In genomic region chr19:17950310-17951150, GRCh38 we compare ENCODE assay signal across 8 cellular contexts. TPM values are rescaled to one million over a fixed set of nuclear protein-coding genes. Genes with fewer than 3 reads are reported as not detected.
DNase-seq lines count a peak whose midpoint lies in the region; ATAC-seq, FAIRE-seq and TF ChIP-seq lines count a peak whose summit lies in the region.
"Had no signal": no experiment of that assay in that cellular context is flagged by ENCODE, and none has a peak within 500 bp of the region (broad histone marks: within the 10 kb centered on the region; RNA-seq: fewer than 3 reads in every experiment).

No MANE protein-coding gene starts in this region.

- no peak for TF ChIP-seq POLR2A in GM12878 (IDR thresholded peaks at IDR 0.05; ENCODE audit: low read depth, low read length)

- in situ Hi-C loops in GM13977 (cut with MboI; ENCODE audit: low pct_unique_long_range_greater_than_20kb, low sequenced_read_pairs, unreplicated experiment), result no loop called here
- in situ Hi-C loops in GM12878 (cut with MboI), result no loop called here

- ATAC-seq in GM12878 (peak; percentile 9), GM19397 (IDR thresholded peaks at IDR 0.05; ENCODE audit: unreplicated experiment) (no peak)

- H3K27ac ChIP-seq in GM12878 (ENCODE audit: control insufficient read depth, insufficient read depth), result no peak overlapping the region
- H3K27ac ChIP-seq: epithelial cell of prostate had no signal

- TF ChIP-seq RAD21 in GM12878 (IDR thresholded peaks at IDR 0.05; ENCODE audit: insufficient read depth, low read depth, low read length), result no peak

- peaks cover 14% of the 10 kb centered on the region for H3K27me3 Mint-ChIP-seq in progenitor cell of endocrine pancreas

- no peaks in the 10 kb centered on the region for H4K20me1 ChIP-seq in GM12878 (ENCODE audit: control insufficient read depth, insufficient read depth)

- no TSS peak for BruUV-seq in GM12878 (replicated peaks; lab: Mats Ljungman, UMichigan)

- H2AFZ ChIP-seq in GM12878 (ENCODE audit: control insufficient read depth, low read depth, low read length), result peak overlapping the region; percentile 34

- H3K4me1 ChIP-seq in GM12878 (ENCODE audit: control insufficient read depth, insufficient read depth, low read length), result peaks cover 45% of the 10 kb centered on the region

- FAIRE-seq in GM12878 (lab: Jason Lieb, UNC), result no peak

- POLR2A ChIA-PET in GM12878 (lab: Charles Lee), result interaction anchor here (0.7 to 2.9 kb wide), 3 partner anchors 17 to 376 kb away, joined by 3 to 14 read pairs (median 5); partner anchors contain the start of gene CCDC124

- H3K4me3 ChIP-seq in GM12878, result peak overlapping the region; percentile 74

- H3K79me2 ChIP-seq in GM12878 (ENCODE audit: control insufficient read depth, insufficient read depth, low read length), result no peaks in the 10 kb centered on the region

- H3K9ac ChIP-seq in GM12878 (ENCODE audit: control insufficient read depth, insufficient read depth, low read length), result peak overlapping the region; percentile 38

- H3K36me3 Mint-ChIP-seq in progenitor cell of endocrine pancreas (ENCODE audit: insufficient read depth), result no peaks in the 10 kb centered on the region

- H3K4me2 ChIP-seq in GM12878 (ENCODE audit: control insufficient read depth, insufficient read depth), result peak overlapping the region; percentile 92

- no peak for TF ChIP-seq EP300 in GM12878 (IDR thresholded peaks at IDR 0.05; ENCODE audit: borderline replicate concordance in 1 of 2, control insufficient read depth in 1 of 2, low read depth in 2 of 2, low read length in 2 of 2)

- no peaks in the 10 kb centered on the region for H3K9me3 ChIP-seq in GM12878 (replicated peaks; ENCODE audit: control insufficient read depth, insufficient read depth, low read length)

- SMC1A ChIA-PET in GM12878 (lab: Charles Lee; ENCODE audit: uncharacterized antibody, unreplicated experiment), result no interaction called here

- H3K9me3 Mint-ChIP-seq in progenitor cell of endocrine pancreas (ENCODE audit: low read depth), result no peaks in the 10 kb centered on the region

- WGBS in GM12878 (ENCODE audit: insufficient coverage, insufficient replicate concordance, low lambda C conversion rate, missing lambda C conversion rate), result 4% methylated on average over 40 of the region's 48 CpGs

- H3K27me3 ChIP-seq in GM12878 (replicated peaks in 1 of 2; ENCODE audit: control insufficient read depth in 2 of 2, insufficient read depth in 2 of 2, low read length in 1 of 2), result peaks cover 10 to 11% of the 10 kb centered on the region in 2 experiments

- H3K4me1 Mint-ChIP-seq in progenitor cell of endocrine pancreas (ENCODE audit: low read depth), result peaks cover 26% of the 10 kb centered on the region

- RAD21 ChIA-PET in GM12878 (lab: Charles Lee; ENCODE audit: unreplicated experiment), result interaction anchor here (0.6 to 2.7 kb wide), 4 partner anchors 45 to 91 kb away, joined by 4 to 14 read pairs (median 5); partner anchors contain the start of gene RPL18A

- CTCF ChIA-PET in GM12878 (lab: Yijun Ruan, JAX), result interaction anchor here (0.6 to 1.3 kb wide), 6 partner anchors 12 to 785 kb away, joined by 3 to 4 read pairs (median 4); no protein-coding TSS in a partner anchor

- peak overlapping the region; percentile 95 for H3K27ac Mint-ChIP-seq in progenitor cell of endocrine pancreas

- intact Hi-C loops in GM12878 (cut with micrococcal nuclease; ENCODE audit: unreplicated experiment), result no loop called here

- H3K36me3 ChIP-seq in GM12878 (ENCODE audit: control insufficient read depth in 2 of 2, insufficient read depth in 2 of 2, low read length in 1 of 2), result no peaks in the 10 kb centered on the region

- TF ChIP-seq CTCF in GM13977 (IDR thresholded peaks at IDR 0.05; ENCODE audit: extremely low read depth, insufficient read depth, missing control alignments) (no peak), GM12878 (IDR thresholded peaks at IDR 0.05 in 2 of 3, conservative IDR thresholded peaks at IDR 0.05 in 1 of 3; ENCODE audit: control insufficient read depth in 2 of 3, extremely low read depth in 1 of 3, insufficient read depth in 1 of 3, low read depth in 3 of 3, low read length in 3 of 3) (no peak), progenitor cell of endocrine pancreas (IDR thresholded peaks at IDR 0.05; ENCODE audit: unreplicated experiment) (no peak)

- peak overlapping the region; percentile 79 for H3K4me3 Mint-ChIP-seq in progenitor cell of endocrine pancreas (ENCODE audit: low read depth)

- peak; percentile 65 for DNase-seq in GM13977 (ENCODE audit: low spot score)
- DNase-seq in NCI-H524 treated with DMSO at 0.1 percent for 48 hours (lab: John Stamatoyannopoulos, UW), result peak; percentile 21
- no peak for DNase-seq in GM12878 (ENCODE audit: low read depth, low spot score)
- peak; percentile 45 for DNase-seq in progenitor cell of endocrine pancreas (ENCODE audit: low spot score, unreplicated experiment)
- no peak for DNase-seq in HuH-7.5 (ENCODE audit: low spot score)
- no peak for DNase-seq in MV-4-11 (lab: John Stamatoyannopoulos, UW)

TF ChIP-seq in GM12878, 131 proteins besides CTCF, POLR2A, EP300 and RAD21 (continues in another document):
- 0 out of 2 replicates have a peak, but pooled peaks have one; percentile 33 for TF ChIP-seq MLLT1 (IDR thresholded peaks at IDR 0.05)

RNA-seq across cellular contexts. Expression of gene KCNN1, which starts 16.4 kb away (rescaled TPM):
- 12.0 and 14.7 TPM in 2 replicates for total RNA-seq in GM12878 (2013; cell fraction: nucleolus; rRNA removed)
- 0.40 and 0.60 TPM in 2 replicates for total RNA-seq in GM12878 (2014; rRNA removed)
- 0.09 and 0.14 TPM in 2 replicates for total RNA-seq in GM12878 (2014; rRNA removed; fragmentation: Illumina TruSeq; extraction: Trizol)
- 0.43 and 0.87 TPM in 2 replicates for total RNA-seq in GM12878 (2021)
- polyA plus RNA-seq in GM12878 (2011; ENCODE audit: low read depth), result 0.64 TPM
- 0.45 and 0.95 TPM in 2 replicates for polyA plus RNA-seq in GM12878 (2011; rRNA removed)
- polyA plus RNA-seq in GM12878 (2011; cell fraction: cytosol; rRNA removed), result 1.2 and 1.5 TPM in 2 replicates
- 1.9 and 2.6 TPM in 2 replicates for polyA plus RNA-seq in GM12878 (2011; cell fraction: nucleus; rRNA removed)
- 1.4 and 1.6 TPM in 2 replicates for polyA plus RNA-seq in GM12878 (2012)
- polyA plus RNA-seq in GM12878 (2014; fragmentation: Illumina TruSeq; extraction: Trizol), result 0.04 and 0.10 TPM in 2 replicates
- under 1 TPM in 1 of 2 experiments, not detected in 1; 0.02 TPM for polyA plus RNA-seq in GM12878 (2014; fragmentation: Nextera tagmentation; extraction: Ambion mirVana)
- polyA plus RNA-seq in GM12878 (2014; rRNA removed), result 0.13 and 0.31 TPM in 2 replicates
- polyA plus RNA-seq in GM12878 (2016; fragmentation: Nextera tagmentation; extraction: Ambion mirVana), result under 1 TPM; 0.16 TPM
- polyA minus RNA-seq in GM12878 (2011; rRNA and poly(A)+ RNA removed), result 1.5 and 2.3 TPM in 2 replicates
- 0.52 TPM in 1 of 2 replicates, not detected in the other for polyA minus RNA-seq in GM12878 (2011; cell fraction: cytosol; rRNA and poly(A)+ RNA removed)
- 0.85 and 1.1 TPM in 2 replicates for polyA minus RNA-seq in GM12878 (2011; cell fraction: nucleus; rRNA and poly(A)+ RNA removed)
- 19.6 and 20.3 TPM in 2 replicates for total RNA-seq in progenitor cell of endocrine pancreas

RNA-seq across cellular contexts. Expression of gene CCDC124, which starts 17.7 kb away (rescaled TPM):
- total RNA-seq in GM12878 (2013; cell fraction: nucleolus; rRNA removed), result 11.2 and 12.8 TPM in 2 replicates
- 50.9 and 70.5 TPM in 2 replicates for total RNA-seq in GM12878 (2014; rRNA removed)
- 13.3 and 14.4 TPM in 2 replicates for total RNA-seq in GM12878 (2014; rRNA removed; fragmentation: Illumina TruSeq; extraction: Trizol)
- 108 and 116 TPM in 2 replicates for total RNA-seq in GM12878 (2021)
- polyA plus RNA-seq in GM12878 (2011; ENCODE audit: low read depth), result 12.3 TPM
- polyA plus RNA-seq in GM12878 (2011; rRNA removed), result 11.9 and 33.1 TPM in 2 replicates
- polyA plus RNA-seq in GM12878 (2011; cell fraction: cytosol; rRNA removed), result 54.0 and 87.9 TPM in 2 replicates
- polyA plus RNA-seq in GM12878 (2011; cell fraction: nucleus; rRNA removed), result 33.7 and 51.4 TPM in 2 replicates
- polyA plus RNA-seq in GM12878 (2012), result 45.0 and 63.4 TPM in 2 replicates
- polyA plus RNA-seq in GM12878 (2014; fragmentation: Illumina TruSeq; extraction: Trizol), result 2.0 and 17.7 TPM in 2 replicates
- 10 to 100 TPM in 1 of 2 experiments, 1 to 10 TPM in 1; 3.7 to 16.1 TPM for polyA plus RNA-seq in GM12878 (2014; fragmentation: Nextera tagmentation; extraction: Ambion mirVana)
- 137 and 153 TPM in 2 replicates for polyA plus RNA-seq in GM12878 (2014; rRNA removed)
- polyA plus RNA-seq in GM12878 (2016; fragmentation: Nextera tagmentation; extraction: Ambion mirVana), result 100 to 1,000 TPM; 166 to 184 TPM
- polyA minus RNA-seq in GM12878 (2011; rRNA and poly(A)+ RNA removed), result 3.7 and 9.3 TPM in 2 replicates
- polyA minus RNA-seq in GM12878 (2011; cell fraction: cytosol; rRNA and poly(A)+ RNA removed), result 11.5 and 14.8 TPM in 2 replicates
- 5.1 and 14.2 TPM in 2 replicates for polyA minus RNA-seq in GM12878 (2011; cell fraction: nucleus; rRNA and poly(A)+ RNA removed)
- total RNA-seq in progenitor cell of endocrine pancreas, result 80.2 and 84.3 TPM in 2 replicates

RNA-seq across cellular contexts. Expression of gene ARRDC2, which starts 57.4 kb away (rescaled TPM):
- total RNA-seq in GM12878 (2013; cell fraction: nucleolus; rRNA removed), result 19.4 and 23.9 TPM in 2 replicates
- total RNA-seq in GM12878 (2014; rRNA removed) (6.8 and 8.8 TPM in 2 replicates), GM12878 (2014; rRNA removed; fragmentation: Illumina TruSeq; extraction: Trizol) (5.5 TPM in 2 replicates), GM12878 (2021) (9.3 and 10.1 TPM in 2 replicates), progenitor cell of endocrine pancreas (3.3 and 4.3 TPM in 2 replicates)
- polyA plus RNA-seq in GM12878 (2011; ENCODE audit: low read depth), result 3.8 TPM
- polyA plus RNA-seq in GM12878 (2011; rRNA removed) (4.4 and 5.2 TPM in 2 replicates), GM12878 (2014; fragmentation: Illumina TruSeq; extraction: Trizol) (4.3 and 4.7 TPM in 2 replicates), GM12878 (2014; fragmentation: Nextera tagmentation; extraction: Ambion mirVana) (1 to 10 TPM in 1 of 2 experiments, under 1 TPM in 1; 0.48 to 1.1 TPM), GM12878 (2014; rRNA removed) (9.6 and 11.1 TPM in 2 replicates), GM12878 (2016; fragmentation: Nextera tagmentation; extraction: Ambion mirVana) (1 to 10 TPM; 1.1 to 2.7 TPM)
- 3.9 and 6.7 TPM in 2 replicates for polyA plus RNA-seq in GM12878 (2011; cell fraction: cytosol; rRNA removed)
- 31.0 and 35.9 TPM in 2 replicates for polyA plus RNA-seq in GM12878 (2011; cell fraction: nucleus; rRNA removed)
- 6.5 and 8.6 TPM in 2 replicates for polyA plus RNA-seq in GM12878 (2012)
- 3.4 and 4.4 TPM in 2 replicates for polyA minus RNA-seq in GM12878 (2011; rRNA and poly(A)+ RNA removed)
- polyA minus RNA-seq in GM12878 (2011; cell fraction: cytosol; rRNA and poly(A)+ RNA removed), result 2.3 and 3.7 TPM in 2 replicates
- 4.4 and 8.6 TPM in 2 replicates for polyA minus RNA-seq in GM12878 (2011; cell fraction: nucleus; rRNA and poly(A)+ RNA removed)

Comparison
In these comparisons a context has a peak if more than half of its experiments do, and no peak if none do; other contexts are left out.
1. DNase-seq: peak in GM13977 (single experiment), NCI-H524 treated with DMSO at 0.1 percent for 48 hours (single experiment) and progenitor cell of endocrine pancreas (single experiment); none in GM12878 (single experiment), HuH-7.5 (single experiment) and MV-4-11 (single experiment).